Comparison of ENCODE assay signal across 19 cellular contexts in genomic region chr2:45984366-45984765, GRCh38.
A peak's percentile ranks its signal among the peaks of the same experiment; 100 is the strongest.
DNase-seq lines count a peak whose midpoint lies in the region; ATAC-seq and TF ChIP-seq lines count a peak whose summit lies in the region.
"Had no signal": no experiment of that assay in that cellular context is flagged by ENCODE, and none has a peak within 500 bp of the region (broad histone marks: within the 10 kb centered on the region; RNA-seq: fewer than 3 reads in every experiment).

No MANE protein-coding gene starts in this region.

- no peak overlapping the region for H3K4me3 ChIP-seq in right atrium auricular region
- H3K4me3 ChIP-seq in heart left ventricle = no peak overlapping the region

- TF ChIP-seq CTCF in right atrium auricular region (IDR thresholded peaks at IDR 0.05) (no peak), heart left ventricle (IDR thresholded peaks at IDR 0.05) (no peak)

- no peaks in the 10 kb centered on the region for H3K9me3 ChIP-seq in right atrium auricular region
- no peaks in the 10 kb centered on the region for H3K9me3 ChIP-seq in heart left ventricle
- H3K9me3 ChIP-seq: BE2C had no signal

- intact Hi-C loops in heart left ventricle (cut with DNase I) = no loop called here

- H3K4me1 ChIP-seq in right atrium auricular region (peaks cover 0 to 6% of the 10 kb centered on the region in 2 donors), heart left ventricle (peaks cover 0 to 28% (median 0%) of the 10 kb centered on the region in 12 donors)
- H3K4me1 ChIP-seq: BE2C had no signal

- WGBS in heart left ventricle, 4 donors = 80 to 98% (median 95%) methylated on average over 7 of the region's 7 CpGs

- no peaks in the 10 kb centered on the region for H3K27me3 ChIP-seq in right atrium auricular region
- H3K27me3 ChIP-seq in heart left ventricle = no peaks in the 10 kb centered on the region
- H3K27me3 ChIP-seq: BE2C had no signal

- TF ChIP-seq POLR2A in heart left ventricle (IDR thresholded peaks at IDR 0.05) = no peak

- H3K36me3 ChIP-seq in right atrium auricular region (no peaks in the 10 kb centered on the region), heart left ventricle (peaks cover 0 to 24% (median 11%) of the 10 kb centered on the region in 9 donors)

- H3K27ac ChIP-seq in right atrium auricular region (no peak overlapping the region), heart left ventricle (no peak overlapping the region)
- H3K27ac ChIP-seq: HL-60 had no signal

- ATAC-seq in heart left ventricle (no peak), left lobe of liver (no peak)
- ATAC-seq: HCT116 had no signal

- DNase-seq in right atrium auricular region (ENCODE audit: low spot score) = peak; percentile 32
- DNase-seq in heart left ventricle = no peak
- peak; percentile 17 for DNase-seq in ecto neural progenitor cell (ENCODE audit: low spot score)
- DNase-seq in left lobe of liver (ENCODE audit: low spot score) = peak; percentile 16
- peak; percentile 24 for DNase-seq in ureter (ENCODE audit: low spot score)
- DNase-seq in A172 (ENCODE audit: low spot score) = no peak
- DNase-seq in LoVo (ENCODE audit: low spot score) = no peak
- no peak for DNase-seq in activated CD4-positive, alpha-beta T cell treated with anti-CD3 and anti-CD28 coated beads for 48 hours
- DNase-seq: ACHN; BE2C; CD4-positive, alpha-beta memory T cell; DMS153; DMS79; GDM1; GOT3; H7; HFFc6 had no signal

Comparison
In these comparisons a context has a peak if more than half of its experiments do, and no peak if none do; other contexts are left out.
1. DNase-seq: peak in right atrium auricular region (single experiment), ecto neural progenitor cell (single experiment), left lobe of liver (single experiment) and ureter (single experiment); none in heart left ventricle (0 of 5), A172 (single experiment), LoVo (single experiment) and activated CD4-positive, alpha-beta T cell treated with anti-CD3 and anti-CD28 coated beads for 48 hours (single experiment).